ENCODE assay signal across 10 cellular contexts in the genomic region with DNA sequence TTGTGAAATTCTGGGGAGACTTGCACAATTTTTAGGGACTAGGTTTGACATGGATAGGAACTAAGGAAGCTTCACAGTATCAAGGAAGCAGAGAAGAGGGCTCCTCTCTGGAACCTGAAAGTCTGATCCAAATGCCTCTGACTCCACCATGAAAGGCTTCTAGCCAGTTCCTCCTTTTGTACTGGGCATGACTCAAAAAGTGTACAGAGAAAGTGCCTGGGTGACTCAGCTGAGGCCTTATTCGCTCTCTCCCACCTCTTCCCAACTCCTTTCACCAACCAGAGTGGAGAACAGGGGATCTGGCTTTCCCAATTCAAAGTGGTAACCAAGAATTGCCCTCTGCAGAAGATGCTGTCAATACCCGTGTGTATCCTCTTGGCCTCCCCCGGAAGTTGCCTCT.
A peak's percentile ranks its signal among the peaks of the same experiment; 100 is the strongest.
DNase-seq lines count a peak whose midpoint lies in the region; ATAC-seq lines count a peak whose summit lies in the region.
"Had no signal": no experiment of that assay in that cellular context is flagged by ENCODE, and none has a peak within 500 bp of the region (broad histone marks: within the 10 kb centered on the region; RNA-seq: fewer than 3 reads in every experiment).

No MANE protein-coding gene starts in this region.

- DNase-seq in A172 (ENCODE audit: low spot score) (peak; percentile 18), RKO (ENCODE audit: low spot score) (peak; percentile 48), fibroblast of gingiva (ENCODE audit: low read depth) (peak; percentile 3), occipital lobe (lab: John Stamatoyannopoulos, UW) (no peak), HT-29 (ENCODE audit: low spot score) (no peak), 8988T (no peak), middle frontal gyrus (ENCODE audit: extremely low spot score, low spot score) (no peak)
- DNase-seq: aorta, KBM-7 had no signal

- peak; percentile 56 for ATAC-seq in HG02610 (IDR thresholded peaks at IDR 0.05; ENCODE audit: unreplicated experiment)

Comparison
In these comparisons a context has a peak if more than half of its experiments do, and no peak if none do; other contexts are left out.
1. DNase-seq: peak in A172 (single experiment), RKO (single experiment) and fibroblast of gingiva (single experiment); none in occipital lobe (single experiment), HT-29 (single experiment), 8988T (single experiment) and middle frontal gyrus (single experiment).